In the genomic region with DNA sequence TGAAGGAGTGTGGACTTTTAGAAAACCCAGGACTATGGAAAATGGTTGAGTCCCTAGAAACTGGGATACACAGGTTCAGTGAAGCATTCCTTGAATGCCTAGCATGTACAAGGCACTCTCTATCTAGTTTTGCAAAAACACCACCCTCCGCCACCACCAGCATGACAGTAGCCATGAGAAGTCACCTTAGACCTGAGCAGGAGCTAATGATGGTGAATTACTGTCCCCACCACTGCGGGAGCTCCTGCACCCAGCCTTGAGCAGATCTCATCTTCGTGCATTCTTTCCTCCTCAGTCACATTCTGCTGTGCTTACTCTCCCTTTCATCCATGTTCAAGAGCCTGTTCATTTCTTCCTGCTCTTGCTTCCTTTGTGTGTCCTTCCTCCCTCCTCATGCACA, we compare ENCODE assay signal across 23 cellular contexts.
DNase-seq lines count a peak whose midpoint lies in the region; ATAC-seq and TF ChIP-seq lines count a peak whose summit lies in the region.
"Had no signal": no experiment of that assay in that cellular context is flagged by ENCODE, and none has a peak within 500 bp of the region (broad histone marks: within the 10 kb centered on the region; RNA-seq: fewer than 3 reads in every experiment).

No MANE protein-coding gene starts in this region.

- in situ Hi-C loops in Panc1 (cut with HindIII; ENCODE audit: low pct_unique_long_range_greater_than_20kb, low sequenced_read_pairs) (no loop called here), mammary epithelial cell (cut with MboI; ENCODE audit: low sequenced_read_pairs in 2 of 2) (no loop called here)

- H3K9me3 ChIP-seq in Panc1 (ENCODE audit: control insufficient read depth, insufficient read depth, low read depth, low read length) = no peaks in the 10 kb centered on the region
- no peaks in the 10 kb centered on the region for H3K9me3 ChIP-seq in endodermal cell (ENCODE audit: control insufficient read depth, low read length)
- H3K9me3 ChIP-seq in trophoblast cell (ENCODE audit: insufficient read depth, low read depth, low read length) = no peaks in the 10 kb centered on the region
- no peaks in the 10 kb centered on the region for H3K9me3 ChIP-seq in mammary epithelial cell (replicated peaks; ENCODE audit: insufficient read depth, low read length)
- H3K9me3 ChIP-seq: A549; BE2C; BLaER1 treated with 17β-estradiol and CSF1 and Interleukin-3, amounts not matched to agents 10 nM and 100 nM had no signal

- H3K36me3 Mint-ChIP-seq in endodermal cell (ENCODE audit: low read depth) = no peaks in the 10 kb centered on the region
- H3K36me3 Mint-ChIP-seq: CD14-positive monocyte; CD8-positive, alpha-beta memory T cell had no signal

- H3K36me3 ChIP-seq in Panc1 (ENCODE audit: control insufficient read depth, insufficient read depth, low read length) (no peaks in the 10 kb centered on the region), endodermal cell (ENCODE audit: control insufficient read depth, insufficient read depth, low read length) (no peaks in the 10 kb centered on the region), trophoblast cell (ENCODE audit: control insufficient read depth in 1 of 2, insufficient read depth in 2 of 2, low read length in 2 of 2) (no peaks in the 10 kb centered on the region), mammary epithelial cell (ENCODE audit: insufficient read depth, low read length) (no peaks in the 10 kb centered on the region)
- H3K36me3 ChIP-seq: BE2C; BLaER1 treated with 17β-estradiol and CSF1 and Interleukin-3, amounts not matched to agents 10 nM and 100 nM had no signal

- TF ChIP-seq CTCF in Panc1 (IDR thresholded peaks at IDR 0.05) (no peak), endodermal cell (conservative IDR thresholded peaks at IDR 0.05) (no peak), mammary epithelial cell (conservative IDR thresholded peaks at IDR 0.05 in 1 of 2, IDR thresholded peaks at IDR 0.05 in 1 of 2; ENCODE audit: extremely low read depth in 1 of 2, insufficient read depth in 1 of 2, low read depth in 1 of 2, low read length in 2 of 2) (no peak)

- 89 to 90% methylated on average over 1 to 3 of the region's 3 CpGs for WGBS in endodermal cell (ENCODE audit: insufficient coverage in 1 of 2, insufficient read length in 1 of 2), 2 experiments
- no CpG with 5 or more reads among the region's 3 CpGs for WGBS in trophoblast cell (ENCODE audit: extremely low coverage, insufficient coverage, insufficient read length)
- WGBS in mammary epithelial cell (ENCODE audit: low coverage, missing lambda C conversion rate) = 87% methylated on average over 3 of the region's 3 CpGs

- no peaks in the 10 kb centered on the region for H3K79me1 ChIP-seq in trophoblast cell (ENCODE audit: low read length)

- dilution Hi-C loops in mammary epithelial cell (cut with HindIII; ENCODE audit: low sequenced_read_pairs) = no loop called here

- H3K27ac Mint-ChIP-seq in endodermal cell = no peak overlapping the region
- H3K27ac Mint-ChIP-seq: CD14-positive monocyte; CD4-positive, alpha-beta T cell; CD8-positive, alpha-beta memory T cell; H9 had no signal

- H3K9me3 Mint-ChIP-seq in endodermal cell = no peaks in the 10 kb centered on the region
- H3K9me3 Mint-ChIP-seq: CD4-positive, alpha-beta T cell; CD8-positive, alpha-beta memory T cell; H9 had no signal

- H3K9ac ChIP-seq in endodermal cell (ENCODE audit: extremely low read depth, low read length, poor library complexity, severe bottlenecking) (no peak overlapping the region), trophoblast cell (ENCODE audit: low read length) (no peak overlapping the region), mammary epithelial cell (ENCODE audit: insufficient read depth, low read length) (no peak overlapping the region)
- H3K9ac ChIP-seq: BLaER1 treated with 17β-estradiol and CSF1 and Interleukin-3, amounts not matched to agents 10 nM and 100 nM; GM23248 had no signal

- H4K91ac ChIP-seq in trophoblast cell (ENCODE audit: low read depth, low read length) = no peak overlapping the region

- ATAC-seq in Panc1 = 0 out of 2 replicates have a peak, but pooled peaks have one; percentile 11
- no peak for ATAC-seq in left lobe of liver
- ATAC-seq: A549, GM12878, HCT116 had no signal

- no peaks in the 10 kb centered on the region for H4K20me1 ChIP-seq in mammary epithelial cell (ENCODE audit: insufficient read depth, low read length)
- H4K20me1 ChIP-seq: BLaER1 treated with 17β-estradiol and CSF1 and Interleukin-3, amounts not matched to agents 10 nM and 100 nM had no signal

- H3K4me3 Mint-ChIP-seq in endodermal cell = no peak overlapping the region
- H3K4me3 Mint-ChIP-seq: CD14-positive monocyte; CD4-positive, alpha-beta T cell; CD8-positive, alpha-beta memory T cell; H9 had no signal

- POLR2A ChIA-PET in Panc1 (lab: Charles Lee) = interaction anchor here (0.6 kb wide), 1 partner anchor 1085 kb away, joined by 5 read pairs; no protein-coding TSS in a partner anchor

- H3K23ac ChIP-seq in trophoblast cell (ENCODE audit: low read length) = no peak overlapping the region

- H3K18ac ChIP-seq in trophoblast cell (ENCODE audit: low read length) = no peak overlapping the region

- no peak overlapping the region for H2BK5ac ChIP-seq in trophoblast cell (ENCODE audit: low read depth, low read length, poor library complexity)

- no peaks in the 10 kb centered on the region for H3K4me1 Mint-ChIP-seq in endodermal cell
- H3K4me1 Mint-ChIP-seq: CD8-positive, alpha-beta memory T cell had no signal

- no peaks in the 10 kb centered on the region for H3K4me1 ChIP-seq in Panc1 (ENCODE audit: control insufficient read depth, insufficient read depth, low read length)
- H3K4me1 ChIP-seq in endodermal cell (ENCODE audit: control insufficient read depth, insufficient read depth, low read length) = peaks cover 3% of the 10 kb centered on the region
- peaks cover 2 to 3% of the 10 kb centered on the region in 2 experiments for H3K4me1 ChIP-seq in trophoblast cell (ENCODE audit: control insufficient read depth in 1 of 2, insufficient read depth in 2 of 2, low read length in 2 of 2)
- H3K4me1 ChIP-seq in mammary epithelial cell (ENCODE audit: insufficient read depth, low read length) = no peaks in the 10 kb centered on the region
- H3K4me1 ChIP-seq: A549; BE2C; BLaER1 treated with 17β-estradiol and CSF1 and Interleukin-3, amounts not matched to agents 10 nM and 100 nM had no signal

- peaks cover 28% of the 10 kb centered on the region for H3K27me3 Mint-ChIP-seq in endodermal cell (ENCODE audit: insufficient read depth)

- H2BK120ac ChIP-seq in trophoblast cell (ENCODE audit: insufficient read depth, low read length, poor library complexity) = no peak overlapping the region

- no peak overlapping the region for H2AFZ ChIP-seq in trophoblast cell (ENCODE audit: insufficient read depth, low read length, poor library complexity)
- H2AFZ ChIP-seq in mammary epithelial cell (ENCODE audit: low read depth, low read length) = no peak overlapping the region
- H2AFZ ChIP-seq: GM23248 had no signal

- H4K12ac ChIP-seq in trophoblast cell (ENCODE audit: low read depth, low read length) = no peak overlapping the region

- H3K79me2 ChIP-seq in trophoblast cell (ENCODE audit: control insufficient read depth, insufficient read depth, low read length, poor library complexity) (no peaks in the 10 kb centered on the region), mammary epithelial cell (ENCODE audit: insufficient read depth, low read length) (no peaks in the 10 kb centered on the region)

- H3K27ac ChIP-seq in Panc1 (ENCODE audit: low read length) (no peak overlapping the region), endodermal cell (ENCODE audit: low read depth, low read length) (no peak overlapping the region), trophoblast cell (ENCODE audit: low read depth, low read length) (no peak overlapping the region), mammary epithelial cell (ENCODE audit: insufficient read depth, low read depth, low read length) (no peak overlapping the region)
- H3K27ac ChIP-seq: A549; BLaER1 treated with 17β-estradiol and CSF1 and Interleukin-3, amounts not matched to agents 10 nM and 100 nM; GM23248 had no signal

- no peak overlapping the region for H3K4me2 ChIP-seq in trophoblast cell (ENCODE audit: low read length)
- no peak overlapping the region for H3K4me2 ChIP-seq in mammary epithelial cell (ENCODE audit: insufficient read depth, low read depth, low read length)
- H3K4me2 ChIP-seq: A549; BLaER1 treated with 17β-estradiol and CSF1 and Interleukin-3, amounts not matched to agents 10 nM and 100 nM had no signal

- H2AK5ac ChIP-seq in trophoblast cell (ENCODE audit: low read length) = no peak overlapping the region

- H3K27me3 ChIP-seq in Panc1 (ENCODE audit: control insufficient read depth, insufficient read depth, low read length) (peaks cover 24% of the 10 kb centered on the region), endodermal cell (ENCODE audit: control insufficient read depth, insufficient read depth, low read length, poor library complexity, severe bottlenecking) (no peaks in the 10 kb centered on the region), trophoblast cell (ENCODE audit: insufficient read depth, low read length) (peaks cover 2% of the 10 kb centered on the region), mammary epithelial cell (ENCODE audit: insufficient read depth, low read length) (no peaks in the 10 kb centered on the region)
- H3K27me3 ChIP-seq: BE2C; BLaER1 treated with 17β-estradiol and CSF1 and Interleukin-3, amounts not matched to agents 10 nM and 100 nM had no signal

- no peak overlapping the region for H3K14ac ChIP-seq in trophoblast cell (ENCODE audit: low read length)

- H4K8ac ChIP-seq in trophoblast cell (ENCODE audit: low read depth, low read length) = no peak overlapping the region

- DNase-seq in Panc1 (ENCODE audit: low read depth, low spot score) (no peak), endodermal cell (peak; percentile 20), left lobe of liver (ENCODE audit: low spot score) (peak; percentile 19), trophoblast cell (peak; percentile 12 to 53), mammary epithelial cell (no peak), OCI-M1 (lab: John Stamatoyannopoulos, UW) (no peak), NCI-H69 (lab: John Stamatoyannopoulos, UW) (no peak)
- DNase-seq: 8988T; ACHN; AML-193; BE2C; CD4-positive, alpha-beta T cell; CD8-positive, alpha-beta memory T cell; DMS79; EL; GDM1; GM23248; H9 had no signal

- intact Hi-C loops in Panc1 (cut with micrococcal nuclease; ENCODE audit: unreplicated experiment) = no loop called here
- intact Hi-C loops in mammary epithelial cell (cut with micrococcal nuclease) = no loop called here

- H3K4me3 ChIP-seq in Panc1 (ENCODE audit: low read depth in 2 of 2, low read length in 2 of 2) = no peak overlapping the region
- no peak overlapping the region for H3K4me3 ChIP-seq in endodermal cell (ENCODE audit: low read length)
- H3K4me3 ChIP-seq in trophoblast cell (ENCODE audit: low read depth, low read length) = no peak overlapping the region
- no peak overlapping the region for H3K4me3 ChIP-seq in mammary epithelial cell (replicated peaks in 1 of 3; ENCODE audit: insufficient read depth in 1 of 3, low read depth in 2 of 3, low read length in 3 of 3)
- H3K4me3 ChIP-seq: A549; BLaER1 treated with 17β-estradiol and CSF1 and Interleukin-3, amounts not matched to agents 10 nM and 100 nM; GM12878; GM23248 had no signal

- no TSS peak for BruUV-seq in Panc1 (replicated peaks; lab: Mats Ljungman, UMichigan)
- no TSS peak for BruUV-seq in mammary epithelial cell (replicated peaks; lab: Mats Ljungman, UMichigan)

- CTCF ChIA-PET in Panc1 (lab: Charles Lee) = no interaction called here
- CTCF ChIA-PET in mammary epithelial cell (lab: Charles Lee; ENCODE audit: low non-redundant PET) = interaction anchor here (0.6 kb wide), 1 partner anchor 38 kb away, joined by 4 read pairs; no protein-coding TSS in a partner anchor

- H3K4ac ChIP-seq in trophoblast cell (ENCODE audit: low read depth, low read length) = no peak overlapping the region

- H2BK12ac ChIP-seq in trophoblast cell (ENCODE audit: low read length) = no peak overlapping the region

Comparison
In these comparisons a context has a peak if more than half of its experiments do, and no peak if none do; other contexts are left out.
1. DNase-seq: peak in endodermal cell (single experiment), left lobe of liver (single experiment) and trophoblast cell (2 of 2); none in Panc1 (single experiment), mammary epithelial cell (single experiment), OCI-M1 (single experiment) and NCI-H69 (single experiment).